Comparison of ENCODE assay signal across 15 cellular contexts in genomic region chr3:11386413-11387155, GRCh38.
DNase-seq lines count a peak whose midpoint lies in the region; TF ChIP-seq lines count a peak whose summit lies in the region.
"Had no signal": no experiment of that assay in that cellular context is flagged by ENCODE, and none has a peak within 500 bp of the region (broad histone marks: within the 10 kb centered on the region; RNA-seq: fewer than 3 reads in every experiment).

No MANE protein-coding gene starts in this region.

- no peaks in the 10 kb centered on the region for H3K79me2 ChIP-seq in smooth muscle cell (ENCODE audit: low read depth)

- WGBS in smooth muscle cell (ENCODE audit: low lambda C conversion rate): 71% methylated on average over 2 of the region's 2 CpGs
- WGBS in tibial nerve, 2 donors: 43 to 44% methylated on average over 2 of the region's 2 CpGs

- H3K4me1 Mint-ChIP-seq in chondrocyte (ENCODE audit: low read depth) (peaks cover 61% of the 10 kb centered on the region), progenitor cell of endocrine pancreas (ENCODE audit: low read depth) (peaks cover 18% of the 10 kb centered on the region)

- TF ChIP-seq POLR2A in tibial nerve (IDR thresholded peaks at IDR 0.05): no peak

- H3K9me3 ChIP-seq in smooth muscle cell (replicated peaks; ENCODE audit: low read depth) (no peaks in the 10 kb centered on the region), tibial nerve (no peaks in the 10 kb centered on the region), WERI-Rb-1 (ENCODE audit: severe bottlenecking) (no peaks in the 10 kb centered on the region)

- H3F3A ChIP-seq in smooth muscle cell (ENCODE audit: low read depth): peaks cover 2% of the 10 kb centered on the region

- H3K9me3 Mint-ChIP-seq in chondrocyte (ENCODE audit: low read depth) (no peaks in the 10 kb centered on the region), progenitor cell of endocrine pancreas (ENCODE audit: low read depth) (no peaks in the 10 kb centered on the region)
- H3K9me3 Mint-ChIP-seq: activated naive CD8-positive, alpha-beta T cell treated with anti-CD3 and anti-CD28 coated beads, Interleukin-2, amount 10 ng/mL, durations not matched to agents 7 days and 5 days; neural crest cell; stimulated activated naive CD8-positive, alpha-beta T cell treated with anti-CD3 and anti-CD28 coated beads, Interleukin-15, Interleukin-2, amounts not matched to agents 100 ng/mL and 50 ng/mL, for 24 hours; T-cell had no signal

- TF ChIP-seq CTCF in chondrocyte (IDR thresholded peaks at IDR 0.05): no peak
- no peak for TF ChIP-seq CTCF in smooth muscle cell (IDR thresholded peaks at IDR 0.05; ENCODE audit: borderline replicate concordance, insufficient read depth, poor library complexity, severe bottlenecking)
- no peak for TF ChIP-seq CTCF in progenitor cell of endocrine pancreas (IDR thresholded peaks at IDR 0.05; ENCODE audit: unreplicated experiment)
- TF ChIP-seq CTCF in tibial nerve (IDR thresholded peaks at IDR 0.05): no peak
- no peak for TF ChIP-seq CTCF in WERI-Rb-1 (IDR thresholded peaks at IDR 0.05; ENCODE audit: low read depth, low read length)

- H3K27ac ChIP-seq in smooth muscle cell (ENCODE audit: low read depth) (peak overlapping the region; percentile 10), tibial nerve (peak overlapping the region in 2 of 4 donors; percentile 51 to 55), WERI-Rb-1 (no peak overlapping the region)

- no peak overlapping the region for H3K4me3 Mint-ChIP-seq in chondrocyte (ENCODE audit: unreplicated experiment)
- H3K4me3 Mint-ChIP-seq in progenitor cell of endocrine pancreas (ENCODE audit: low read depth): no peak overlapping the region
- H3K4me3 Mint-ChIP-seq: activated naive CD8-positive, alpha-beta T cell treated with anti-CD3 and anti-CD28 coated beads, Interleukin-2, amount 10 ng/mL, durations not matched to agents 7 days and 5 days; neural crest cell; stimulated activated naive CD8-positive, alpha-beta T cell treated with anti-CD3 and anti-CD28 coated beads, Interleukin-15, Interleukin-2, amounts not matched to agents 100 ng/mL and 50 ng/mL, for 24 hours; T-cell had no signal

- no peak for TF ChIP-seq EP300 in tibial nerve (IDR thresholded peaks at IDR 0.05)

- H4K20me1 ChIP-seq in smooth muscle cell (ENCODE audit: low read depth): no peaks in the 10 kb centered on the region

- no peaks in the 10 kb centered on the region for H3K36me3 Mint-ChIP-seq in chondrocyte (ENCODE audit: low read depth)
- H3K36me3 Mint-ChIP-seq in progenitor cell of endocrine pancreas (ENCODE audit: insufficient read depth): no peaks in the 10 kb centered on the region

- H3K4me3 ChIP-seq in smooth muscle cell: no peak overlapping the region
- no peak overlapping the region for H3K4me3 ChIP-seq in tibial nerve
- no peak overlapping the region for H3K4me3 ChIP-seq in WERI-Rb-1 (ENCODE audit: low read depth, low read length)

- H3K36me3 ChIP-seq in smooth muscle cell (ENCODE audit: low read depth) (no peaks in the 10 kb centered on the region), tibial nerve (no peaks in the 10 kb centered on the region), WERI-Rb-1 (no peaks in the 10 kb centered on the region)

- H3K9ac ChIP-seq in smooth muscle cell (ENCODE audit: low read depth): no peak overlapping the region

- peak overlapping the region; percentile 35 for H3K4me2 ChIP-seq in smooth muscle cell

- DNase-seq in NCI-H226: peak; percentile 83
- no peak for DNase-seq in chondrocyte (ENCODE audit: low spot score)
- DNase-seq in kidney tubule cell (ENCODE audit: low spot score): peak; percentile 2
- DNase-seq in smooth muscle cell (lab: John Stamatoyannopoulos, UW; ENCODE audit: unreplicated experiment): no peak
- DNase-seq in progenitor cell of endocrine pancreas (ENCODE audit: low spot score, unreplicated experiment): no peak
- DNase-seq in tibial nerve (ENCODE audit: low spot score in 2 of 2): no peak
- DNase-seq in NAMALWA (ENCODE audit: low spot score): no peak
- DNase-seq in WERI-Rb-1: no peak
- DNase-seq: activated naive CD8-positive, alpha-beta T cell treated with anti-CD3 and anti-CD28 coated beads, Interleukin-2, amount 10 ng/mL, durations not matched to agents 7 days and 5 days; caudate nucleus; NCI-H1436; NCI-H2227 treated with DMSO at 0.1 percent for 48 hours; T-cell had no signal

- no peak overlapping the region for H2AFZ ChIP-seq in smooth muscle cell (ENCODE audit: low read depth)

- H3K27ac Mint-ChIP-seq in chondrocyte (ENCODE audit: unreplicated experiment): peak overlapping the region; percentile 77
- H3K27ac Mint-ChIP-seq in progenitor cell of endocrine pancreas: no peak overlapping the region
- H3K27ac Mint-ChIP-seq: activated naive CD8-positive, alpha-beta T cell treated with anti-CD3 and anti-CD28 coated beads, Interleukin-2, amount 10 ng/mL, durations not matched to agents 7 days and 5 days; stimulated activated naive CD8-positive, alpha-beta T cell treated with anti-CD3 and anti-CD28 coated beads, Interleukin-15, Interleukin-2, amounts not matched to agents 100 ng/mL and 50 ng/mL, for 24 hours; T-cell had no signal

- H3K27me3 Mint-ChIP-seq in chondrocyte (ENCODE audit: low read depth) (no peaks in the 10 kb centered on the region), progenitor cell of endocrine pancreas (no peaks in the 10 kb centered on the region)
- H3K27me3 Mint-ChIP-seq: activated naive CD8-positive, alpha-beta T cell treated with anti-CD3 and anti-CD28 coated beads, Interleukin-2, amount 10 ng/mL, durations not matched to agents 7 days and 5 days; stimulated activated naive CD8-positive, alpha-beta T cell treated with anti-CD3 and anti-CD28 coated beads, Interleukin-15, Interleukin-2, amounts not matched to agents 100 ng/mL and 50 ng/mL, for 24 hours; T-cell had no signal

- H3K4me1 ChIP-seq in smooth muscle cell (ENCODE audit: low read depth) (peaks cover 17% of the 10 kb centered on the region), tibial nerve (peaks cover 0 to 52% (median 18%) of the 10 kb centered on the region in 4 donors)

- H3K27me3 ChIP-seq in smooth muscle cell (ENCODE audit: low read depth) (no peaks in the 10 kb centered on the region), tibial nerve (no peaks in the 10 kb centered on the region), WERI-Rb-1 (ENCODE audit: insufficient read depth, low read depth, severe bottlenecking) (no peaks in the 10 kb centered on the region)

Comparison
In these comparisons a context has a peak if more than half of its experiments do, and no peak if none do; other contexts are left out.
1. DNase-seq: peak in NCI-H226 (single experiment) and kidney tubule cell (single experiment); none in chondrocyte (single experiment), smooth muscle cell (single experiment), progenitor cell of endocrine pancreas (single experiment), tibial nerve (0 of 2), NAMALWA (single experiment) and WERI-Rb-1 (single experiment).